8 cellular contexts compared by ENCODE assay signal in genomic region chr4:140154572-140154891, GRCh38. TPM values are rescaled to one million over a fixed set of nuclear protein-coding genes. Genes with fewer than 3 reads are reported as not detected.
DNase-seq lines count a peak whose midpoint lies in the region; ATAC-seq and TF ChIP-seq lines count a peak whose summit lies in the region.

No MANE protein-coding gene starts in this region.

- H3K9me3 Mint-ChIP-seq in WTC11, result no peaks in the 10 kb centered on the region

- no peaks in the 10 kb centered on the region for H3K27me3 ChIP-seq in iPS DF 6.9 (ENCODE audit: control insufficient read depth, insufficient read depth, low read length)
- peaks cover 0 to 68% (median 8%) of the 10 kb centered on the region in 7 donors for H3K27me3 ChIP-seq in spleen (replicated peaks in 1 of 7)

- H3K4me3 ChIP-seq in iPS DF 6.9 (ENCODE audit: low read length), result peak overlapping the region; percentile 69; the same call in 1 of the 2 replicates
- peak overlapping the region; percentile 60 to 89 (median 76) for H3K4me3 ChIP-seq in spleen

- intact Hi-C loops in spleen (cut with DNase I; ENCODE audit: low total_unique reads), result loop anchor here (5.0 to 10.0 kb wide), 2 partner anchors 98 to 420 kb away; no protein-coding TSS in a partner anchor

- TF ChIP-seq POLR2A in spleen (IDR thresholded peaks at IDR 0.05) (no peak), erythroblast (IDR thresholded peaks at IDR 0.05; ENCODE audit: low read length) (no peak)

- H3K4me1 ChIP-seq in iPS DF 6.9 (ENCODE audit: control insufficient read depth, insufficient read depth, low read length), result no peaks in the 10 kb centered on the region
- H3K4me1 ChIP-seq in spleen, result peaks cover 0 to 80% (median 44%) of the 10 kb centered on the region in 6 donors

- CTCF ChIA-PET in WTC11 (lab: Charles Lee), result interaction anchor here (1.0 to 1.4 kb wide), 3 partner anchors 89 to 142 kb away, joined by 3 to 5 read pairs (median 4); no protein-coding TSS in a partner anchor

- peaks cover 7% of the 10 kb centered on the region for H3K4me1 Mint-ChIP-seq in WTC11

- H3K9me3 ChIP-seq in iPS DF 6.9 (ENCODE audit: control insufficient read depth, insufficient read depth, low read length), result no peaks in the 10 kb centered on the region
- H3K9me3 ChIP-seq in spleen, result no peaks in the 10 kb centered on the region

- peak overlapping the region; percentile 80 for H3K27ac Mint-ChIP-seq in WTC11

- POLR2A ChIA-PET in WTC11 (lab: Charles Lee), result interaction anchor here (1.0 kb wide), 1 partner anchor 98 kb away, joined by 4 read pairs; no protein-coding TSS in a partner anchor

- H3K27me3 Mint-ChIP-seq in WTC11 (ENCODE audit: low read depth), result peaks cover 6% of the 10 kb centered on the region; the same call in 1 of the 2 replicates

- H3K36me3 ChIP-seq in iPS DF 6.9 (ENCODE audit: control insufficient read depth, insufficient read depth, low read length) (no peaks in the 10 kb centered on the region), spleen (no peaks in the 10 kb centered on the region)

- no peaks in the 10 kb centered on the region for H3K36me3 Mint-ChIP-seq in WTC11

- ATAC-seq in WTC11 (no peak), GM18511 (IDR thresholded peaks at IDR 0.05; ENCODE audit: unreplicated experiment) (no peak)

- no peak overlapping the region for H3K27ac ChIP-seq in iPS DF 6.9 (ENCODE audit: low read length)
- peak overlapping the region; percentile 93 to 99 (median 98) for H3K27ac ChIP-seq in spleen

- TF ChIP-seq CTCF in WTC11 (IDR thresholded peaks at IDR 0.05), result no peak
- TF ChIP-seq CTCF in spleen (IDR thresholded peaks at IDR 0.05 in 8 of 11, conservative IDR thresholded peaks at IDR 0.05 in 3 of 11), result no peak

- DNase-seq in NCI-H1417 treated with DMSO at 0.1 percent for 48 hours (lab: John Stamatoyannopoulos, UW), result peak; percentile 87
- no peak for DNase-seq in NCI-H1417 (lab: John Stamatoyannopoulos, UW)
- no peak for DNase-seq in WTC11 (ENCODE audit: low spot score)
- no peak for DNase-seq in iPS DF 6.9 (ENCODE audit: low read depth, low spot score)
- no peak for DNase-seq in spleen
- DNase-seq in CD1c-positive myeloid dendritic cell (ENCODE audit: extremely low spot score), result no peak
- no peak for DNase-seq in erythroblast (lab: John Stamatoyannopoulos, UW)

- no CpG with 5 or more reads among the region's 3 CpGs for WGBS in iPS DF 6.9 (ENCODE audit: insufficient coverage, insufficient read length)
- 69 to 87% (median 75%) methylated on average over 3 of the region's 3 CpGs for WGBS in spleen, 5 donors

- peak overlapping the region; percentile 98 for H3K4me3 Mint-ChIP-seq in WTC11

TF ChIP-seq in WTC11, 78 proteins besides CTCF, POLR2A, EP300 and RAD21:
- no peak for TF ChIP-seq ARID4B (CRISPR knock-in tag; IDR thresholded peaks at IDR 0.05; ENCODE audit: borderline replicate concordance)
- TF ChIP-seq, protein P1, sequence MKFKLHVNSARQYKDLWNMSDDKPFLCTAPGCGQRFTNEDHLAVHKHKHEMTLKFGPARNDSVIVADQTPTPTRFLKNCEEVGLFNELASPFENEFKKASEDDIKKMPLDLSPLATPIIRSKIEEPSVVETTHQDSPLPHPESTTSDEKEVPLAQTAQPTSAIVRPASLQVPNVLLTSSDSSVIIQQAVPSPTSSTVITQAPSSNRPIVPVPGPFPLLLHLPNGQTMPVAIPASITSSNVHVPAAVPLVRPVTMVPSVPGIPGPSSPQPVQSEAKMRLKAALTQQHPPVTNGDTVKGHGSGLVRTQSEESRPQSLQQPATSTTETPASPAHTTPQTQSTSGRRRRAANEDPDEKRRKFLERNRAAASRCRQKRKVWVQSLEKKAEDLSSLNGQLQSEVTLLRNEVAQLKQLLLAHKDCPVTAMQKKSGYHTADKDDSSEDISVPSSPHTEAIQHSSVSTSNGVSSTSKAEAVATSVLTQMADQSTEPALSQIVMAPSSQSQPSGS (CRISPR knock-in tag; IDR thresholded peaks at IDR 0.05; ENCODE audit: borderline replicate concordance, low read depth), result no peak
- no peak for TF ChIP-seq ZNF138 (CRISPR knock-in tag; conservative IDR thresholded peaks at IDR 0.05)
- TF ChIP-seq FOXK1 (CRISPR knock-in tag; IDR thresholded peaks at IDR 0.05), result no peak
- no peak for TF ChIP-seq OVOL2 (CRISPR knock-in tag; IDR thresholded peaks at IDR 0.05; ENCODE audit: borderline replicate concordance)
- no peak for TF ChIP-seq ZNF317 (CRISPR knock-in tag; IDR thresholded peaks at IDR 0.05; ENCODE audit: borderline replicate concordance, low read depth)
- TF ChIP-seq, protein P2, sequence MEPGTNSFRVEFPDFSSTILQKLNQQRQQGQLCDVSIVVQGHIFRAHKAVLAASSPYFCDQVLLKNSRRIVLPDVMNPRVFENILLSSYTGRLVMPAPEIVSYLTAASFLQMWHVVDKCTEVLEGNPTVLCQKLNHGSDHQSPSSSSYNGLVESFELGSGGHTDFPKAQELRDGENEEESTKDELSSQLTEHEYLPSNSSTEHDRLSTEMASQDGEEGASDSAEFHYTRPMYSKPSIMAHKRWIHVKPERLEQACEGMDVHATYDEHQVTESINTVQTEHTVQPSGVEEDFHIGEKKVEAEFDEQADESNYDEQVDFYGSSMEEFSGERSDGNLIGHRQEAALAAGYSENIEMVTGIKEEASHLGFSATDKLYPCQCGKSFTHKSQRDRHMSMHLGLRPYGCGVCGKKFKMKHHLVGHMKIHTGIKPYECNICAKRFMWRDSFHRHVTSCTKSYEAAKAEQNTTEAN (CRISPR knock-in tag; IDR thresholded peaks at IDR 0.05), result no peak
- TF ChIP-seq ZNF219 (CRISPR knock-in tag; IDR thresholded peaks at IDR 0.05; ENCODE audit: borderline replicate concordance), result no peak
- TF ChIP-seq MYBL2 (CRISPR knock-in tag; IDR thresholded peaks at IDR 0.05), result no peak
- no peak for TF ChIP-seq HMGA2 (CRISPR knock-in tag; IDR thresholded peaks at IDR 0.05)
- TF ChIP-seq ZNF416 (CRISPR knock-in tag; IDR thresholded peaks at IDR 0.05), result no peak

RNA-seq across cellular contexts. Expression of gene MAML3, which starts 0.5 kb away (rescaled TPM):
- 7.4 to 8.7 TPM (median 7.9 TPM) in 3 replicates for total RNA-seq in WTC11 (2021)
- total RNA-seq in spleen, result 10 to 100 TPM in 6 of 7 donors, 1 to 10 TPM in 1; 6.7 to 18.4 (median 14.7) TPM
- 1 to 10 TPM in 1 of 3 donors, under 1 TPM in 2; 0.63 to 1.6 (median 0.83) TPM for polyA plus RNA-seq in spleen
